In genomic region chr2:33060405-33060804, GRCh38 we compare ENCODE assay signal across 26 cellular contexts.
A peak's percentile ranks its signal among the peaks of the same experiment; 100 is the strongest.
DNase-seq lines count a peak whose midpoint lies in the region; ATAC-seq and TF ChIP-seq lines count a peak whose summit lies in the region.
"Had no signal": no experiment of that assay in that cellular context is flagged by ENCODE, and none has a peak within 500 bp of the region (broad histone marks: within the 10 kb centered on the region; RNA-seq: fewer than 3 reads in every experiment).

No MANE protein-coding gene starts in this region.

- intact Hi-C loops in activated CD4-positive, alpha-beta memory T cell treated with anti-CD3 and anti-CD28 coated beads for 36 hours (cut with micrococcal nuclease) = no loop called here

- DNase-seq in HFFc6 = no peak
- no peak for DNase-seq in activated CD4-positive, alpha-beta memory T cell treated with anti-CD3 and anti-CD28 coated beads for 36 hours
- DNase-seq in HUDEP-2 (lab: John Stamatoyannopoulos, UW; ENCODE audit: unreplicated experiment in 76 of 76) = no peak
- DNase-seq: activated B cell treated with CpG ODN at 0.5 μM for 24 hours; activated CD8-positive, alpha-beta memory T cell treated with anti-CD3 and anti-CD28 coated beads, Interleukin-2, amount 50 U/mL, for 4 hours; DMS79; effector CD4-positive, alpha-beta T cell; foreskin fibroblast; hippocampal formation; immature natural killer cell; left lung; midbrain; NCI-H1105; NCI-H2029; NCI-H2227 treated with DMSO at 0.1 percent for 48 hours; NCI-H774; substantia nigra had no signal

- peaks cover 17% of the 10 kb centered on the region for H3K36me3 Mint-ChIP-seq in HFFc6 (ENCODE audit: low read depth)
- peaks cover 26% of the 10 kb centered on the region for H3K36me3 Mint-ChIP-seq in brain
- no peaks in the 10 kb centered on the region for H3K36me3 Mint-ChIP-seq in activated CD4-positive, alpha-beta memory T cell treated with anti-CD3 and anti-CD28 coated beads for 36 hours
- H3K36me3 Mint-ChIP-seq: activated naive CD8-positive, alpha-beta T cell; immature natural killer cell had no signal

- H3K27ac Mint-ChIP-seq in HFFc6 (peak overlapping the region; percentile 4), brain (peak overlapping the region; percentile 20 to 85 (median 78))
- H3K27ac Mint-ChIP-seq in activated CD4-positive, alpha-beta memory T cell treated with anti-CD3 and anti-CD28 coated beads for 36 hours = no peak overlapping the region
- H3K27ac Mint-ChIP-seq: activated B cell treated with CpG ODN at 0.5 μM for 24 hours; activated naive CD8-positive, alpha-beta T cell; activated T-helper 2 cell treated with anti-CD3 and anti-CD28 coated beads, Interferon-gamma antibody, Interleukin-2, Interleukin-4, amounts not matched to agents 10 μg/mL and 5 μg/mL and 100 μg/mL, durations not matched to agents 14 hours and 24 hours and 36 hours; immature natural killer cell had no signal

- H3K9me3 Mint-ChIP-seq in HFFc6 (peaks cover 7% of the 10 kb centered on the region; the same call in 1 of the 2 replicates), brain (peaks cover 3 to 21% (median 14%) of the 10 kb centered on the region in 5 experiments)
- no peaks in the 10 kb centered on the region for H3K9me3 Mint-ChIP-seq in activated CD4-positive, alpha-beta memory T cell treated with anti-CD3 and anti-CD28 coated beads for 36 hours
- H3K9me3 Mint-ChIP-seq: activated T-helper 2 cell treated with anti-CD3 and anti-CD28 coated beads, Interferon-gamma antibody, Interleukin-2, Interleukin-4, amounts not matched to agents 10 μg/mL and 5 μg/mL and 100 μg/mL, durations not matched to agents 14 hours and 24 hours and 36 hours; immature natural killer cell had no signal

- H3K27ac ChIP-seq in muscle layer of duodenum (ENCODE audit: low read length) (peak overlapping the region; percentile 57), stomach smooth muscle (ENCODE audit: low read length) (peak overlapping the region; percentile 78)
- H3K27ac ChIP-seq: BLaER1, left lung, vagina had no signal

- POLR2A ChIA-PET in activated CD4-positive, alpha-beta memory T cell treated with anti-CD3 and anti-CD28 coated beads for 36 hours (lab: Charles Lee) = no interaction called here

- no peaks in the 10 kb centered on the region for H3K36me3 ChIP-seq in muscle layer of duodenum (ENCODE audit: control insufficient read depth in 1 of 2, insufficient read depth in 2 of 2, low read length in 2 of 2)
- H3K36me3 ChIP-seq in stomach smooth muscle (ENCODE audit: control insufficient read depth in 2 of 2, insufficient read depth in 2 of 2, low read length in 2 of 2) = no peaks in the 10 kb centered on the region
- H3K36me3 ChIP-seq: BLaER1, left lung, vagina had no signal

- CTCF ChIA-PET in activated CD4-positive, alpha-beta memory T cell treated with anti-CD3 and anti-CD28 coated beads for 36 hours (lab: Charles Lee) = interaction anchor here (0.8 kb wide), 1 partner anchor 522 kb away, joined by 3 read pairs; no protein-coding TSS in a partner anchor

- H3K4me3 Mint-ChIP-seq in HFFc6 (no peak overlapping the region), brain (peak overlapping the region in 1 of 5 experiments; percentile 8)
- no peak overlapping the region for H3K4me3 Mint-ChIP-seq in activated CD4-positive, alpha-beta memory T cell treated with anti-CD3 and anti-CD28 coated beads for 36 hours
- H3K4me3 Mint-ChIP-seq: activated B cell treated with CpG ODN at 0.5 μM for 24 hours; activated naive CD8-positive, alpha-beta T cell; immature natural killer cell had no signal

- H3K9ac ChIP-seq in stomach smooth muscle (ENCODE audit: low read length in 2 of 2) = peak overlapping the region in 1 of 2 donors; percentile 58
- H3K9ac ChIP-seq: BLaER1 had no signal

- H3K9me3 ChIP-seq in muscle layer of duodenum (ENCODE audit: control insufficient read depth in 1 of 2, low read length in 2 of 2) (no peaks in the 10 kb centered on the region), stomach smooth muscle (ENCODE audit: control insufficient read depth in 2 of 2, low read length in 2 of 2) (no peaks in the 10 kb centered on the region)
- H3K9me3 ChIP-seq: left lung, vagina had no signal

- no peak for ATAC-seq in HG03442 (IDR thresholded peaks at IDR 0.05; ENCODE audit: unreplicated experiment)
- no peak for ATAC-seq in GM18511 (IDR thresholded peaks at IDR 0.05; ENCODE audit: unreplicated experiment)
- ATAC-seq: left lung had no signal

- no peaks in the 10 kb centered on the region for H3K27me3 Mint-ChIP-seq in HFFc6 (ENCODE audit: insufficient read depth)
- H3K27me3 Mint-ChIP-seq in brain = no peaks in the 10 kb centered on the region
- peaks cover 5% of the 10 kb centered on the region for H3K27me3 Mint-ChIP-seq in activated CD4-positive, alpha-beta memory T cell treated with anti-CD3 and anti-CD28 coated beads for 36 hours

- H3K4me3 ChIP-seq in muscle layer of duodenum (ENCODE audit: low read depth in 1 of 2, low read length in 2 of 2) (peak overlapping the region in 1 of 2 donors; percentile 31), stomach smooth muscle (ENCODE audit: low read length in 2 of 2) (peak overlapping the region; percentile 32 to 47)
- H3K4me3 ChIP-seq: BLaER1, left lung, vagina had no signal

- TF ChIP-seq CTCF in HFFc6 (IDR thresholded peaks at IDR 0.05) = no peak
- no peak for TF ChIP-seq CTCF in brain (conservative IDR thresholded peaks at IDR 0.05)

- H3K4me1 ChIP-seq in muscle layer of duodenum (ENCODE audit: control insufficient read depth in 1 of 2, insufficient read depth in 2 of 2, low read length in 2 of 2) (peaks cover 0 to 19% of the 10 kb centered on the region in 2 donors), stomach smooth muscle (ENCODE audit: control insufficient read depth, insufficient read depth, low read length) (peaks cover 9% of the 10 kb centered on the region)
- H3K4me1 ChIP-seq: left lung, vagina had no signal

- H3K4me1 Mint-ChIP-seq in HFFc6 (ENCODE audit: low read depth) = peaks cover 49% of the 10 kb centered on the region
- peaks cover 25% of the 10 kb centered on the region for H3K4me1 Mint-ChIP-seq in brain
- H3K4me1 Mint-ChIP-seq in activated CD4-positive, alpha-beta memory T cell treated with anti-CD3 and anti-CD28 coated beads for 36 hours (ENCODE audit: low read depth) = no peaks in the 10 kb centered on the region
- H3K4me1 Mint-ChIP-seq: activated B cell treated with CpG ODN at 0.5 μM for 24 hours, immature natural killer cell had no signal

- no peaks in the 10 kb centered on the region for H3K27me3 ChIP-seq in muscle layer of duodenum (ENCODE audit: low read depth, low read length)
- H3K27me3 ChIP-seq in stomach smooth muscle (ENCODE audit: control insufficient read depth in 1 of 2, insufficient read depth in 2 of 2, low read length in 2 of 2) = no peaks in the 10 kb centered on the region
- H3K27me3 ChIP-seq: BLaER1, left lung, vagina had no signal
